26 cellular contexts compared by ENCODE assay signal in genomic region chr2:241393524-241394196, GRCh38. TPM values are rescaled to one million over a fixed set of nuclear protein-coding genes. Genes with fewer than 3 reads are reported as not detected.
DNase-seq lines count a peak whose midpoint lies in the region; ATAC-seq, FAIRE-seq and TF ChIP-seq lines count a peak whose summit lies in the region.
"Had no signal": no experiment of that assay in that cellular context is flagged by ENCODE, and none has a peak within 500 bp of the region (broad histone marks: within the 10 kb centered on the region; RNA-seq: fewer than 3 reads in every experiment).

No MANE protein-coding gene starts in this region.

- H4K20me1 ChIP-seq in Karpas-422 (ENCODE audit: insufficient read depth, low read depth, low read length), result peaks cover 9% of the 10 kb centered on the region

- intact Hi-C loops in pancreas (cut with DNase I), result loop anchor here in 1 of 3 donors (5.0 kb wide), 1 partner anchor 36 kb away; the partner anchor contains the start of gene FARP2

- no peaks in the 10 kb centered on the region for H3K27me3 Mint-ChIP-seq in endodermal cell (ENCODE audit: insufficient read depth)
- H3K27me3 Mint-ChIP-seq: activated CD8-positive, alpha-beta T cell treated with anti-CD3 and anti-CD28 coated beads for 36 hours; activated naive CD8-positive, alpha-beta T cell had no signal

- H3K4me3 Mint-ChIP-seq in endodermal cell, result no peak overlapping the region
- H3K4me3 Mint-ChIP-seq: activated CD8-positive, alpha-beta T cell treated with anti-CD3 and anti-CD28 coated beads for 36 hours; activated naive CD8-positive, alpha-beta T cell; T-helper 1 cell treated with Interleukin-12 subunit alpha and Interleukin-12 subunit beta and Interleukin-4 antibody, amounts not matched to agents 30 μg/mL and 1 μg/mL, for 36 hours had no signal

- H3K36me3 ChIP-seq in Karpas-422 (ENCODE audit: insufficient read depth, low read length) (no peaks in the 10 kb centered on the region), endodermal cell (ENCODE audit: control insufficient read depth, insufficient read depth, low read length) (peaks cover 5% of the 10 kb centered on the region), pancreas (peaks cover 0 to 6% (median 0%) of the 10 kb centered on the region in 3 donors), MG63 (peaks cover 13% of the 10 kb centered on the region)
- H3K36me3 ChIP-seq: left lung had no signal

- H3K9me3 Mint-ChIP-seq in endodermal cell, result peaks cover 2% of the 10 kb centered on the region
- H3K9me3 Mint-ChIP-seq: activated CD8-positive, alpha-beta T cell treated with anti-CD3 and anti-CD28 coated beads for 36 hours; activated T-helper 2 cell treated with anti-CD3 and anti-CD28 coated beads, Interferon-gamma antibody, Interleukin-2, Interleukin-4, amounts not matched to agents 10 μg/mL and 5 μg/mL and 100 μg/mL, durations not matched to agents 14 hours and 24 hours and 36 hours; T-helper 1 cell treated with Interleukin-12 subunit alpha and Interleukin-12 subunit beta and Interleukin-4 antibody, amounts not matched to agents 30 μg/mL and 1 μg/mL, for 36 hours had no signal

- 80 to 94% methylated on average over 2 to 3 of the region's 3 CpGs for WGBS in endodermal cell (ENCODE audit: insufficient coverage in 1 of 2, insufficient read length in 1 of 2), 2 experiments
- 66 to 75% methylated on average over 3 of the region's 3 CpGs for WGBS in pancreas, 2 donors

- no peak overlapping the region for H3K4me3 ChIP-seq in Karpas-422 (ENCODE audit: low read length)
- H3K4me3 ChIP-seq in endodermal cell (ENCODE audit: low read length), result no peak overlapping the region
- H3K4me3 ChIP-seq in pancreas, result no peak overlapping the region
- no peak overlapping the region for H3K4me3 ChIP-seq in MG63
- H3K4me3 ChIP-seq: left lung, spleen, upper lobe of left lung had no signal

- no peak overlapping the region for H3K9ac ChIP-seq in Karpas-422 (ENCODE audit: low read length)
- H3K9ac ChIP-seq in endodermal cell (ENCODE audit: extremely low read depth, low read length, poor library complexity, severe bottlenecking), result no peak overlapping the region
- H3K9ac ChIP-seq: KMS-11 had no signal

- H3K9me3 ChIP-seq in Karpas-422 (ENCODE audit: low read length) (no peaks in the 10 kb centered on the region), endodermal cell (ENCODE audit: control insufficient read depth, low read length) (no peaks in the 10 kb centered on the region), pancreas (no peaks in the 10 kb centered on the region), MG63 (peaks cover 2% of the 10 kb centered on the region; the same call in 1 of the 2 replicates)
- H3K9me3 ChIP-seq: left lung, spleen, upper lobe of left lung had no signal

- H3K4me1 ChIP-seq in Karpas-422 (ENCODE audit: low read length) (peaks cover 46% of the 10 kb centered on the region), endodermal cell (ENCODE audit: control insufficient read depth, insufficient read depth, low read length) (no peaks in the 10 kb centered on the region), pancreas (peaks cover 0 to 10% (median 8%) of the 10 kb centered on the region in 3 donors)
- H3K4me1 ChIP-seq: left lung had no signal

- ATAC-seq in pancreas, result peak in 3 of 4 donors; percentile 25 to 34 (median 28)
- no peak for ATAC-seq in HG03460 (IDR thresholded peaks at IDR 0.05; ENCODE audit: unreplicated experiment)
- ATAC-seq: activated CD8-positive, alpha-beta T cell treated with anti-CD3 and anti-CD28 coated beads for 36 hours; left lung; right cardiac atrium had no signal

- FAIRE-seq in GM12891 (lab: Jason Lieb, UNC) (peak; percentile 71), pancreas (lab: Jason Lieb, UNC) (no peak)
- FAIRE-seq: endothelial cell of umbilical vein, islet of Langerhans, TTC549 had no signal

- no peaks in the 10 kb centered on the region for H3K9me2 ChIP-seq in Karpas-422 (replicated peaks; ENCODE audit: insufficient read depth, low read length)

- H3K27ac Mint-ChIP-seq in endodermal cell, result peak overlapping the region; percentile 7
- H3K27ac Mint-ChIP-seq: activated CD8-positive, alpha-beta T cell treated with anti-CD3 and anti-CD28 coated beads for 36 hours; activated naive CD8-positive, alpha-beta T cell; activated T-helper 2 cell treated with anti-CD3 and anti-CD28 coated beads, Interferon-gamma antibody, Interleukin-2, Interleukin-4, amounts not matched to agents 10 μg/mL and 5 μg/mL and 100 μg/mL, durations not matched to agents 14 hours and 24 hours and 36 hours; T-helper 1 cell treated with Interleukin-12 subunit alpha and Interleukin-12 subunit beta and Interleukin-4 antibody, amounts not matched to agents 30 μg/mL and 1 μg/mL, for 36 hours had no signal

- H3K27ac ChIP-seq in Karpas-422 (ENCODE audit: low read length) (0 out of 2 replicates have a peak overlapping the region, but pooled peaks have one; percentile 19), endodermal cell (ENCODE audit: low read depth, low read length) (no peak overlapping the region), pancreas (peak overlapping the region in 2 of 4 donors; percentile 33 to 41)
- H3K27ac ChIP-seq: KMS-11, left lung, upper lobe of left lung had no signal

- H2AFZ ChIP-seq in Karpas-422 (ENCODE audit: low read length), result no peak overlapping the region

- peaks cover 22% of the 10 kb centered on the region for H3K79me2 ChIP-seq in Karpas-422 (ENCODE audit: low read length)

- no peak for TF ChIP-seq CTCF in endodermal cell (conservative IDR thresholded peaks at IDR 0.05)
- TF ChIP-seq CTCF in pancreas (IDR thresholded peaks at IDR 0.05), result no peak

- H3K36me3 Mint-ChIP-seq in endodermal cell (ENCODE audit: low read depth), result peaks cover 8% of the 10 kb centered on the region

- no peak for TF ChIP-seq POLR2A in GM12891 (IDR thresholded peaks at IDR 0.05; ENCODE audit: low read depth, low read length)

- DNase-seq in GM12891 (ENCODE audit: insufficient read length, low spot score) (no peak), Karpas-422 (no peak), endodermal cell (no peak), pancreas (no peak), MG63 (no peak), NCI-H1048 (lab: John Stamatoyannopoulos, UW) (no peak)
- DNase-seq: activated CD4-positive, CD25-positive, alpha-beta regulatory T cell treated with anti-CD3 and anti-CD28 coated beads, Interleukin-2, amount 50 U/mL, for 72 hours; activated CD8-positive, alpha-beta T cell treated with anti-CD3 and anti-CD28 coated beads for 36 hours; left lung; mesendoderm; NCI-H1436; NCI-H2081 treated with DMSO at 0.1 percent for 48 hours; NCI-H226; occipital lobe; right cardiac atrium; RPMI8226; spleen; upper lobe of left lung had no signal

- no peaks in the 10 kb centered on the region for H3K4me1 Mint-ChIP-seq in endodermal cell

- H3K27me3 ChIP-seq in Karpas-422 (ENCODE audit: low read length) (no peaks in the 10 kb centered on the region), endodermal cell (ENCODE audit: control insufficient read depth, insufficient read depth, low read length, poor library complexity, severe bottlenecking) (no peaks in the 10 kb centered on the region), pancreas (no peaks in the 10 kb centered on the region), MG63 (no peaks in the 10 kb centered on the region)
- H3K27me3 ChIP-seq: left lung, spleen, upper lobe of left lung had no signal

- H3K4me2 ChIP-seq in Karpas-422 (ENCODE audit: low read depth, low read length, poor library complexity, severe bottlenecking), result no peak overlapping the region
- H3K4me2 ChIP-seq: KMS-11 had no signal

TF ChIP-seq in GM12891, 5 proteins besides CTCF, POLR2A, EP300 and RAD21:
- TF ChIP-seq TAF1 (IDR thresholded peaks at IDR 0.05; ENCODE audit: low read depth, low read length) (no peak), PAX5 (IDR thresholded peaks at IDR 0.05; ENCODE audit: insufficient read depth, low read length, severe bottlenecking) (no peak), SPI1 (IDR thresholded peaks at IDR 0.05; ENCODE audit: low read depth, low read length) (no peak), POU2F2 (IDR thresholded peaks at IDR 0.05; ENCODE audit: low read depth, low read length) (no peak), POLR2AphosphoS5 (IDR thresholded peaks at IDR 0.05; ENCODE audit: low read depth, low read length) (no peak)

RNA-seq across cellular contexts. Expression of gene FARP2, which starts 37.6 kb away (rescaled TPM):
- polyA plus RNA-seq in GM12891 (2012; ENCODE audit: low read depth, missing spikeins), result 13.1 TPM
- 30.5 and 40.0 TPM in 2 replicates for total RNA-seq in Karpas-422 (2014; rRNA removed; shearing (Covaris generic); ENCODE audit: low replicate concordance)
- total RNA-seq in endodermal cell (10 to 100 TPM; 36.4 to 51.4 TPM), pancreas (10 to 100 TPM; 16.9 to 44.9 (median 24.2) TPM)
- polyA plus RNA-seq in endodermal cell (2013, experiment 1 of 2), result 31.1 TPM
- 31.1 TPM for polyA plus RNA-seq in endodermal cell (2013, experiment 2 of 2)
- 10 to 100 TPM; 26.2 to 35.3 TPM for polyA plus RNA-seq in pancreas
- total RNA-seq in MG63 (2014; rRNA removed; shearing (Covaris generic); ENCODE audit: low replicate concordance), result 35.6 and 37.4 TPM in 2 replicates
